ENCODE assay signal across 8 cellular contexts in genomic region chr12:49538740-49539403, GRCh38. TPM values are rescaled to one million over a fixed set of nuclear protein-coding genes. Genes with fewer than 3 reads are reported as not detected.
A peak's percentile ranks its signal among the peaks of the same experiment; 100 is the strongest.
DNase-seq lines count a peak whose midpoint lies in the region; ATAC-seq and TF ChIP-seq lines count a peak whose summit lies in the region.

Gene KCNH3, plus strand, starts transcription at chr12:49539030. Its CDS starts 387 bp downstream, at chr12:49539417.

- peak; percentile 43 for ATAC-seq in HG03039 (IDR thresholded peaks at IDR 0.05; ENCODE audit: unreplicated experiment)
- peak; percentile 88 for ATAC-seq in left lobe of liver

- TF ChIP-seq CTCF in choroid plexus epithelial cell (conservative IDR thresholded peaks at IDR 0.05; ENCODE audit: low read depth, low read length): no peak

- H3K4me3 ChIP-seq in choroid plexus epithelial cell (ENCODE audit: low read depth, low read length): peak within 1 kb of the TSS; percentile 41

- DNase-seq in GDM1 (lab: John Stamatoyannopoulos, UW): peak; percentile 60
- DNase-seq in NCI-H226: peak; percentile 84
- peak; percentile 87 to 90 for DNase-seq in activated CD4-positive, alpha-beta T cell treated with anti-CD3 and anti-CD28 coated beads for 4 hours
- DNase-seq in choroid plexus epithelial cell (ENCODE audit: low read depth): peak; percentile 64
- peak; percentile 76 for DNase-seq in left lobe of liver (ENCODE audit: low spot score)
- DNase-seq in stimulated activated CD4-positive, alpha-beta T cell treated with anti-CD3 and anti-CD28 coated beads, Interleukin-1b, Interleukin-23, amount 100 ng/mL, for 48 hours: peak; percentile 80
- no peak for DNase-seq in inferior parietal cortex (ENCODE audit: extremely low spot score)

RNA-seq across cellular contexts. Expression of gene KCNH3, which starts in this region (rescaled TPM):
- 0.13 TPM for total RNA-seq in left lobe of liver

Comparison
In these comparisons a context has a peak if more than half of its experiments do, and no peak if none do; other contexts are left out.
1. Peak in DNase-seq and ATAC-seq in left lobe of liver; RNA of the gene not detected or under 1 TPM.